In genomic region chr14:72576258-72576657, GRCh38 we compare ENCODE assay signal across 16 cellular contexts.
"Had no signal": no experiment of that assay in that cellular context is flagged by ENCODE, and none has a peak within 500 bp of the region (broad histone marks: within the 10 kb centered on the region; RNA-seq: fewer than 3 reads in every experiment).

No MANE protein-coding gene starts in this region.

- H3K27me3 ChIP-seq: adrenal gland, cardiac muscle cell, ovary, spleen, thyroid gland had no signal

- H3K9me3 ChIP-seq: adrenal gland, ovary, spleen, thyroid gland had no signal

- H3K4me1 ChIP-seq: thyroid gland had no signal

- H3K27ac ChIP-seq: adrenal gland, cardiac muscle cell, ovary, spleen, thyroid gland had no signal

- H3K4me3 ChIP-seq: adrenal gland, cardiac muscle cell, ovary, spleen, thyroid gland had no signal

- ATAC-seq: activated CD4-positive, alpha-beta T cell treated with anti-CD3 and anti-CD28 coated beads for 36 hours; effector memory CD8-positive, alpha-beta T cell; natural killer cell; stimulated activated naive B cell treated with anti-CD40 and anti-IgM and Interleukin-4, amounts not matched to agents 10 μg/mL and 1 μg/mL and 100 μg/mL, for 72 hours had no signal

- DNase-seq: activated CD4-positive, alpha-beta T cell treated with anti-CD3 and anti-CD28 coated beads for 36 hours; activated CD4-positive, alpha-beta T cell treated with anti-CD3 and anti-CD28 coated beads, Interleukin-2, amount 50 U/mL, for 48 hours; activated gamma-delta T cell; adrenal gland; dermis blood vessel endothelial cell; effector memory CD8-positive, alpha-beta T cell; natural killer cell; ovary; spleen; stimulated activated naive B cell treated with anti-CD40 and anti-IgM and Interleukin-4, amounts not matched to agents 10 μg/mL and 1 μg/mL and 100 μg/mL, for 72 hours; SW 1271; T-helper 2 cell; thyroid gland had no signal

- H3K36me3 ChIP-seq: adrenal gland, cardiac muscle cell, ovary, spleen, thyroid gland had no signal

- FAIRE-seq: frontal cortex, TTC549 had no signal
